Comparison of ENCODE assay signal across 15 cellular contexts in the genomic region with DNA sequence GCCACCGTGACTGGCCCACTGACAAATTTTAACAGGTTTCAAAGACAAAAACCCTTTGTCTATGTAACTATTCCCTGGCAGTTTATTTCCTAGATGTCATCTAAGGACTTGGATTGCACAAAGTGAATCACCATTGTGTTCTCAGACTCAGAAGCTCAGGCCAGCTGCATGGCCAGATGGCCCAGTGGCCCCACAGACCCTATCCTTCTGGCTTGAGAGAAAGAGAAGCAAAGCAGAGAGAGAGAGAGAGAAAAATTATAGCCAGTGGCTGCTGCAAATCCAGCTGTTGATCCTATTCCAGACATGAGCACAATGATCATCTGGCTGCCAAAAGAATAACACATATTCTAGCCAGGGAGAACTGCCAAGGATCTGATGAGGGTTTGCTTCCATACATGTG.
DNase-seq lines count a peak whose midpoint lies in the region; ATAC-seq and TF ChIP-seq lines count a peak whose summit lies in the region.
"Had no signal": no experiment of that assay in that cellular context is flagged by ENCODE, and none has a peak within 500 bp of the region (broad histone marks: within the 10 kb centered on the region; RNA-seq: fewer than 3 reads in every experiment).

No MANE protein-coding gene starts in this region.

- peaks cover 7% of the 10 kb centered on the region for H3K9me3 Mint-ChIP-seq in activated T-cell treated with anti-CD3 and anti-CD28 coated beads, Interleukin-2, amount 50 U/mL, for 24 hours

- H3K27ac Mint-ChIP-seq in activated T-cell treated with anti-CD3 and anti-CD28 coated beads, Interleukin-2, amount 50 U/mL, for 24 hours, result peak overlapping the region; percentile 91

- no peak overlapping the region for H3K27ac ChIP-seq in caudate nucleus (ENCODE audit: low read depth, low read length)
- no peak overlapping the region for H3K27ac ChIP-seq in substantia nigra (ENCODE audit: low read depth, low read length, poor library complexity, severe bottlenecking)
- H3K27ac ChIP-seq: gastrocnemius medialis, uterus had no signal

- DNase-seq in activated T-cell treated with anti-CD3 and anti-CD28 coated beads, Interleukin-2, amount 50 U/mL, for 24 hours, result no peak
- no peak for DNase-seq in activated T-cell treated with anti-CD3 and anti-CD28 coated beads for 4 hours
- DNase-seq in caudate nucleus (lab: John Stamatoyannopoulos, UW), result peak in 54 of 61 donors; percentile 1 to 88 (median 60)
- DNase-seq in hippocampal formation (lab: John Stamatoyannopoulos, UW), result peak; percentile 62 to 85
- DNase-seq in substantia nigra (lab: John Stamatoyannopoulos, UW), result peak in 42 of 49 donors; percentile 5 to 74 (median 41)
- no peak for DNase-seq in HEK293T (ENCODE audit: extremely low spot score)
- DNase-seq: activated CD8-positive, alpha-beta memory T cell treated with anti-CD3 and anti-CD28 coated beads for 24 hours; activated naive CD8-positive, alpha-beta T cell treated with anti-CD3 and anti-CD28 coated beads, Interleukin-2, amount 10 ng/mL, durations not matched to agents 7 days and 5 days; DMS79; GOT3; PC-3 had no signal

- ATAC-seq in HG03354 (IDR thresholded peaks at IDR 0.05; ENCODE audit: poor library complexity, severe bottlenecking, unreplicated experiment) (no peak), GM21723 (IDR thresholded peaks at IDR 0.05; ENCODE audit: unreplicated experiment) (no peak)
- ATAC-seq: PC-3 had no signal

- CTCF ChIA-PET in HEK293T (lab: Yijun Ruan, JAX), result no interaction called here

- no peaks in the 10 kb centered on the region for H3K36me3 Mint-ChIP-seq in activated T-cell treated with anti-CD3 and anti-CD28 coated beads, Interleukin-2, amount 50 U/mL, for 24 hours (ENCODE audit: low read depth)

- H3K27me3 Mint-ChIP-seq in activated T-cell treated with anti-CD3 and anti-CD28 coated beads, Interleukin-2, amount 50 U/mL, for 24 hours, result no peaks in the 10 kb centered on the region
- H3K27me3 Mint-ChIP-seq: activated naive CD8-positive, alpha-beta T cell treated with anti-CD3 and anti-CD28 coated beads, Interleukin-2, amount 10 ng/mL, durations not matched to agents 7 days and 5 days had no signal

- no peak overlapping the region for H3K4me3 Mint-ChIP-seq in activated T-cell treated with anti-CD3 and anti-CD28 coated beads, Interleukin-2, amount 50 U/mL, for 24 hours
- H3K4me3 Mint-ChIP-seq: activated naive CD8-positive, alpha-beta T cell treated with anti-CD3 and anti-CD28 coated beads, Interleukin-2, amount 10 ng/mL, durations not matched to agents 7 days and 5 days had no signal

- H3K4me1 Mint-ChIP-seq in activated T-cell treated with anti-CD3 and anti-CD28 coated beads, Interleukin-2, amount 50 U/mL, for 24 hours (ENCODE audit: low read depth), result peaks cover 84% of the 10 kb centered on the region

- POLR2A ChIA-PET in HEK293T (lab: Yijun Ruan, JAX), result no interaction called here

TF ChIP-seq in HEK293T, 16 proteins besides CTCF, POLR2A, EP300 and RAD21:
- TF ChIP-seq ARNT (IDR thresholded peaks at IDR 0.05) (no peak), ZNF384 (IDR thresholded peaks at IDR 0.05) (no peak), HDGF (IDR thresholded peaks at IDR 0.05; ENCODE audit: borderline replicate concordance) (no peak), BHLHE40 (IDR thresholded peaks at IDR 0.05; ENCODE audit: borderline replicate concordance) (no peak), TARDBP (IDR thresholded peaks at IDR 0.05) (no peak), FOXM1 (IDR thresholded peaks at IDR 0.05; ENCODE audit: borderline replicate concordance) (no peak), LEF1 (IDR thresholded peaks at IDR 0.05; ENCODE audit: borderline replicate concordance) (no peak), FOXK2 (IDR thresholded peaks at IDR 0.05) (no peak), NFRKB (IDR thresholded peaks at IDR 0.05) (no peak), FOXA1 (IDR thresholded peaks at IDR 0.05) (no peak), L3MBTL2 (conservative IDR thresholded peaks at IDR 0.05) (no peak), SP1 (IDR thresholded peaks at IDR 0.05) (no peak), SUZ12 (IDR thresholded peaks at IDR 0.05) (no peak)

Comparison
In these comparisons a context has a peak if more than half of its experiments do, and no peak if none do; other contexts are left out.
1. DNase-seq: peak in caudate nucleus (54 of 61), hippocampal formation (2 of 2) and substantia nigra (42 of 49); none in activated T-cell treated with anti-CD3 and anti-CD28 coated beads, Interleukin-2, amount 50 U/mL, for 24 hours (single experiment), activated T-cell treated with anti-CD3 and anti-CD28 coated beads for 4 hours (single experiment) and HEK293T (single experiment).